8 cellular contexts compared by ENCODE assay signal in the genomic region with DNA sequence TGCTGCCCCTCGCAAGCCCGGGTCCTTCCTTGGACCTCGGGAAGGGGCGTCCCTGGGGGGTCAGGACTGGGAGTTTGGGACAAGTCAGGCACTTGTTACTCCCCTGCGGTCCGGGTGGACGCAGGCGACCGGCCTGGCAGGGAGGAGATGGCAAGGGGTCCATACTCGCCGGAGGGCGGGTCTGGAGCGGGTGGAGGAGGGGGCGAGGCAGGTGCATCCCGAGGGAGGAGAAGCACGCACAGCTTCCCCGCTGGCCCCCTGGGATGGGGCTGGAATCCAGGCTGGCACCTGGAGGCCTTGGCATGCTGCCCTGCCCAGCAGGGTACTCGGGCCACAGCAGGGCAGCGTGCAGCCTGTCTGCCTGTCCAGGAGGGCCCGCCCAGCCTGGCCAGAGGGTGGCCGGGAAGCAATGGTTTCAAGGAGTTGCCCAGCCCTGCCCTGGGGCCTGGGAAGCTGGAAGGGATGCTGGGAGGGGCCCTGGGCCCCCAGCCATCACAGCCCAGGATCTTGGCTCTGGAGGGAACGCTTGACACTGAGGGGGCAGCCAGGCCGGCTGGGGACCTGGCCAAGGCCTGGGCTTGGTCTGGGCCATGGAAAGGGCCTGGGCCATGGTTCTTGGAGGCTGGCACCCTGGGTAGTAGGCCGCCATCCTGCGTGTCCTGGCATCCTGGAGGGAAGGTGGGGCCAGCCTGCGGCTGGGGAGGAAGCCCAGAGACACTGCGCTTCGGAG. TPM values are rescaled to one million over a fixed set of nuclear protein-coding genes. Genes with fewer than 3 reads are reported as not detected.
DNase-seq lines count a peak whose midpoint lies in the region; ATAC-seq and TF ChIP-seq lines count a peak whose summit lies in the region.

No MANE protein-coding gene starts in this region.

- peaks cover 42% of the 10 kb centered on the region for H3K36me3 Mint-ChIP-seq in Calu3 (ENCODE audit: insufficient read depth, unreplicated experiment)
- H3K36me3 Mint-ChIP-seq in activated CD4-positive, alpha-beta memory T cell treated with anti-CD3 and anti-CD28 coated beads, Interleukin-2, amount 10 ng/mL, durations not matched to agents 7 days and 5 days (ENCODE audit: low read depth) = no peaks in the 10 kb centered on the region

- H3K27me3 Mint-ChIP-seq in Calu3 (ENCODE audit: unreplicated experiment) = no peaks in the 10 kb centered on the region
- peaks cover 22% of the 10 kb centered on the region for H3K27me3 Mint-ChIP-seq in activated CD4-positive, alpha-beta memory T cell treated with anti-CD3 and anti-CD28 coated beads, Interleukin-2, amount 10 ng/mL, durations not matched to agents 7 days and 5 days

- H3K4me1 Mint-ChIP-seq in Calu3 (ENCODE audit: low read depth, unreplicated experiment) = peaks cover 26% of the 10 kb centered on the region
- H3K4me1 Mint-ChIP-seq in activated CD4-positive, alpha-beta memory T cell treated with anti-CD3 and anti-CD28 coated beads, Interleukin-2, amount 10 ng/mL, durations not matched to agents 7 days and 5 days = peaks cover 27% of the 10 kb centered on the region

- intact Hi-C loops in Calu3 (cut with micrococcal nuclease; ENCODE audit: unreplicated experiment) (no loop called here), lower lobe of right lung (cut with DNase I) (no loop called here)

- POLR2A ChIA-PET in activated CD4-positive, alpha-beta memory T cell treated with anti-CD3 and anti-CD28 coated beads, Interleukin-2, amount 10 ng/mL, durations not matched to agents 7 days and 5 days (lab: Charles Lee) = interaction anchor here (0.8 to 1.3 kb wide), 4 partner anchors 9 to 34 kb away, joined by 3 to 5 read pairs (median 4); partner anchors contain the start of gene PAM16

- CTCF ChIA-PET in Calu3 (lab: Charles Lee) = interaction anchor here (1.0 to 3.1 kb wide), 3 partner anchors 11 to 57 kb away, joined by 4 to 17 read pairs (median 6); no protein-coding TSS in a partner anchor
- CTCF ChIA-PET in activated CD4-positive, alpha-beta memory T cell treated with anti-CD3 and anti-CD28 coated beads, Interleukin-2, amount 10 ng/mL, durations not matched to agents 7 days and 5 days (lab: Charles Lee) = interaction anchor here (0.7 to 1.0 kb wide), 2 partner anchors 9 kb away, joined by 3 to 4 read pairs; no protein-coding TSS in a partner anchor

- peak; percentile 79 for DNase-seq in Calu3
- DNase-seq in NCI-H1105 (lab: John Stamatoyannopoulos, UW) = peak; percentile 49
- peak; percentile 48 for DNase-seq in cerebellar cortex (ENCODE audit: low spot score)
- peak; percentile 84 for DNase-seq in lower lobe of right lung
- no peak for DNase-seq in activated effector memory CD4-positive, alpha-beta T cell treated with Interleukin-2 at 50 U/mL for 16 hours
- DNase-seq in activated CD4-positive, alpha-beta memory T cell treated with anti-CD3 and anti-CD28 coated beads, Interleukin-2, amount 10 ng/mL, durations not matched to agents 7 days and 5 days = no peak

- 12% methylated on average over 28 of the region's 28 CpGs for WGBS in urinary bladder

- peak overlapping the region; percentile 57 for H3K27ac Mint-ChIP-seq in Calu3 (ENCODE audit: unreplicated experiment)
- H3K27ac Mint-ChIP-seq in activated CD4-positive, alpha-beta memory T cell treated with anti-CD3 and anti-CD28 coated beads, Interleukin-2, amount 10 ng/mL, durations not matched to agents 7 days and 5 days = no peak overlapping the region

- no peaks in the 10 kb centered on the region for H3K9me3 ChIP-seq in lower lobe of right lung

- TF ChIP-seq CTCF in Calu3 (IDR thresholded peaks at IDR 0.05; ENCODE audit: unreplicated experiment) (no peak), lower lobe of right lung (IDR thresholded peaks at IDR 0.05) (no peak)

- H3K36me3 ChIP-seq in lower lobe of right lung (no peaks in the 10 kb centered on the region), urinary bladder (ENCODE audit: insufficient read depth) (no peaks in the 10 kb centered on the region)

- H3K9me3 Mint-ChIP-seq in Calu3 (ENCODE audit: low read depth, unreplicated experiment) = no peaks in the 10 kb centered on the region
- no peaks in the 10 kb centered on the region for H3K9me3 Mint-ChIP-seq in activated CD4-positive, alpha-beta memory T cell treated with anti-CD3 and anti-CD28 coated beads, Interleukin-2, amount 10 ng/mL, durations not matched to agents 7 days and 5 days

- ATAC-seq in lower lobe of right lung (peak; percentile 56 to 66), HG02973 (IDR thresholded peaks at IDR 0.05; ENCODE audit: unreplicated experiment) (no peak)

- no TSS peak for BruUV-seq in Calu3 (replicated peaks; lab: Mats Ljungman, UMichigan)

- peaks cover 11% of the 10 kb centered on the region for H3K27me3 ChIP-seq in lower lobe of right lung (ENCODE audit: low read depth)

- peaks cover 68% of the 10 kb centered on the region for H3K4me1 ChIP-seq in lower lobe of right lung
- H3K4me1 ChIP-seq in urinary bladder (ENCODE audit: insufficient read depth) = peaks cover 2% of the 10 kb centered on the region

- H3K4me3 ChIP-seq in lower lobe of right lung = peak overlapping the region; percentile 66
- H3K4me3 ChIP-seq in urinary bladder (ENCODE audit: low read depth, low read length) = peak overlapping the region; percentile 71

- H3K4me3 Mint-ChIP-seq in Calu3 (ENCODE audit: low read depth, unreplicated experiment) = peak overlapping the region; percentile 64
- no peak overlapping the region for H3K4me3 Mint-ChIP-seq in activated CD4-positive, alpha-beta memory T cell treated with anti-CD3 and anti-CD28 coated beads, Interleukin-2, amount 10 ng/mL, durations not matched to agents 7 days and 5 days

- H3K27ac ChIP-seq in lower lobe of right lung (peak overlapping the region; percentile 82), urinary bladder (ENCODE audit: low read depth) (peak overlapping the region; percentile 30)

RNA-seq across cellular contexts. Expression of gene GLIS2, which starts 1.0 kb away (rescaled TPM):
- 22.1 and 24.5 TPM in 2 replicates for total RNA-seq in Calu3 (2022)
- 21.5 TPM for total RNA-seq in lower lobe of right lung
- 6.1 TPM for total RNA-seq in urinary bladder
- polyA plus RNA-seq in urinary bladder = 22.1 TPM
- under 1 TPM; 0.40 to 0.45 TPM for total RNA-seq in activated CD4-positive, alpha-beta memory T cell treated with anti-CD3 and anti-CD28 coated beads, Interleukin-2, amount 10 ng/mL, durations not matched to agents 7 days and 5 days

RNA-seq across cellular contexts. Expression of gene PAM16, which starts 34.2 kb away (rescaled TPM):
- 72.7 and 85.3 TPM in 2 replicates for total RNA-seq in Calu3 (2022)
- total RNA-seq in lower lobe of right lung = 40.0 TPM
- total RNA-seq in urinary bladder = 8.6 TPM
- 48.9 TPM for polyA plus RNA-seq in urinary bladder
- total RNA-seq in activated CD4-positive, alpha-beta memory T cell treated with anti-CD3 and anti-CD28 coated beads, Interleukin-2, amount 10 ng/mL, durations not matched to agents 7 days and 5 days = 10 to 100 TPM; 29.7 to 33.9 TPM

RNA-seq across cellular contexts. Expression of gene TFAP4, which starts 44.1 kb away (rescaled TPM):
- 31.4 and 31.9 TPM in 2 replicates for total RNA-seq in Calu3 (2022)
- total RNA-seq in lower lobe of right lung = 12.9 TPM
- 6.1 TPM for total RNA-seq in urinary bladder
- 7.3 TPM for polyA plus RNA-seq in urinary bladder
- 10 to 100 TPM; 12.4 to 13.5 TPM for total RNA-seq in activated CD4-positive, alpha-beta memory T cell treated with anti-CD3 and anti-CD28 coated beads, Interleukin-2, amount 10 ng/mL, durations not matched to agents 7 days and 5 days

RNA-seq across cellular contexts. Expression of gene VASN, which starts 54.8 kb away (rescaled TPM):
- total RNA-seq in Calu3 (2022) (18.1 and 22.4 TPM in 2 replicates), lower lobe of right lung (17.4 TPM), urinary bladder (20.8 TPM)
- polyA plus RNA-seq in urinary bladder = 47.6 TPM
- total RNA-seq in activated CD4-positive, alpha-beta memory T cell treated with anti-CD3 and anti-CD28 coated beads, Interleukin-2, amount 10 ng/mL, durations not matched to agents 7 days and 5 days = under 1 TPM in 1 of 2 experiments, not detected in 1; 0.08 TPM

Comparison
In these comparisons a context has a peak if more than half of its experiments do, and no peak if none do; other contexts are left out.
1. DNase-seq: peak in Calu3 (single experiment), NCI-H1105 (single experiment), cerebellar cortex (single experiment) and lower lobe of right lung (single experiment); none in activated effector memory CD4-positive, alpha-beta T cell treated with Interleukin-2 at 50 U/mL for 16 hours (single experiment) and activated CD4-positive, alpha-beta memory T cell treated with anti-CD3 and anti-CD28 coated beads, Interleukin-2, amount 10 ng/mL, durations not matched to agents 7 days and 5 days (single experiment).